In genomic region chr15:41465822-41466421, GRCh38 we compare ENCODE assay signal across 8 cellular contexts. TPM values are rescaled to one million over a fixed set of nuclear protein-coding genes. Genes with fewer than 3 reads are reported as not detected.
DNase-seq lines count a peak whose midpoint lies in the region; ATAC-seq and FAIRE-seq lines count a peak whose summit lies in the region.

No MANE protein-coding gene starts in this region.

- no peak for FAIRE-seq in urothelium cell line (lab: Jason Lieb, UNC)

- ATAC-seq in HG02759 (IDR thresholded peaks at IDR 0.05; ENCODE audit: unreplicated experiment) = no peak

- DNase-seq in AG08396 (ENCODE audit: low spot score) (peak; percentile 34), G401 (ENCODE audit: low spot score) (peak; percentile 54), NCI-H2171 (lab: John Stamatoyannopoulos, UW) (peak; percentile 16), amniotic epithelial cell (ENCODE audit: low read depth) (peak; percentile 72), kidney tubule cell (ENCODE audit: low spot score) (peak; percentile 60), urothelium cell line (ENCODE audit: low spot score) (peak; percentile 32), cortex of kidney (lab: John Stamatoyannopoulos, UW) (no peak)

- in situ Hi-C loops in G401 (cut with HindIII; ENCODE audit: low sequenced_read_pairs) = no loop called here

RNA-seq across cellular contexts. Expression of gene ITPKA, which starts 27.8 kb away (rescaled TPM):
- total RNA-seq in G401 (2014; rRNA removed; shearing (Covaris generic)) = 12.4 and 20.0 TPM in 2 replicates

RNA-seq across cellular contexts. Expression of gene LTK, which starts 47.7 kb away (rescaled TPM):
- not detected in 2 replicates for total RNA-seq in G401 (2014; rRNA removed; shearing (Covaris generic))

RNA-seq across cellular contexts. Expression of gene RTF1, which starts 49.0 kb away (rescaled TPM):
- 24.6 and 58.4 TPM in 2 replicates for total RNA-seq in G401 (2014; rRNA removed; shearing (Covaris generic))
